13 cellular contexts compared by ENCODE assay signal in the genomic region with DNA sequence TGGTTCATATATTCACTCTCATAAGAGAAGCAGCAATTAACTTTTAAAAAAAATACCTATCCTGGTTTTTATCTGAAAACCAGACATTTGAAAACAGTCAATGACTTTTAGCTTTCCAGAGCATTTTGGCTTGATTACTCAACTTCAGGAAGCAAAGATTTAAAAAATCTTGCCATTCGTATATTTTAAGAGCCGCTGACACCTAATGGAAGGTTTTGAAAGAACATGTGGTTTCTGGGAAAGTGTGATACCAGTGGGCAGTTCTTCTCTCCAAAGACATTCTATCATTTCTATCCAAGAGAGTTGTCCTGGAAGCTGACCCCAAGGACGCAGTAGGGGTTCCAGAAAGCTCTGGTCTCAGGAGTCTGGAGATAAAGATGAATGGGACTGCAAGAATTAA.
A peak's percentile ranks its signal among the peaks of the same experiment; 100 is the strongest.
DNase-seq lines count a peak whose midpoint lies in the region; ATAC-seq, FAIRE-seq and TF ChIP-seq lines count a peak whose summit lies in the region.
"Had no signal": no experiment of that assay in that cellular context is flagged by ENCODE, and none has a peak within 500 bp of the region (broad histone marks: within the 10 kb centered on the region; RNA-seq: fewer than 3 reads in every experiment).

No MANE protein-coding gene starts in this region.

- no peaks in the 10 kb centered on the region for H3K36me3 Mint-ChIP-seq in chondrocyte (ENCODE audit: low read depth)
- no peaks in the 10 kb centered on the region for H3K36me3 Mint-ChIP-seq in nephron (ENCODE audit: low read depth)
- H3K36me3 Mint-ChIP-seq: activated naive CD4-positive, alpha-beta T cell treated with anti-CD3 and anti-CD28 coated beads, Interleukin-2, amount 50 U/mL, for 24 hours; IgD-negative memory B cell had no signal

- DNase-seq in EH (ENCODE audit: low read depth), result peak; percentile 56
- peak; percentile 19 for DNase-seq in NCI-H1694 (lab: John Stamatoyannopoulos, UW)
- DNase-seq in chondrocyte (ENCODE audit: low spot score), result no peak
- DNase-seq in GM12892 (ENCODE audit: insufficient read length), result no peak
- DNase-seq in H7, result no peak
- DNase-seq: head of caudate nucleus, occipital lobe had no signal

- H3K4me3 Mint-ChIP-seq in chondrocyte (ENCODE audit: unreplicated experiment) (no peak overlapping the region), nephron (no peak overlapping the region)
- H3K4me3 Mint-ChIP-seq: activated naive CD4-positive, alpha-beta T cell treated with anti-CD3 and anti-CD28 coated beads, Interleukin-2, amount 50 U/mL, for 24 hours; IgD-negative memory B cell had no signal

- H3K4me3 ChIP-seq in H7 (ENCODE audit: insufficient read depth, low read depth, low read length), result no peak overlapping the region
- H3K4me3 ChIP-seq: GM12878 had no signal

- TF ChIP-seq POLR2A in GM12892 (IDR thresholded peaks at IDR 0.05; ENCODE audit: low read depth, low read length), result no peak

- ATAC-seq in HG03439 (IDR thresholded peaks at IDR 0.05; ENCODE audit: unreplicated experiment), result no peak
- no peak for ATAC-seq in GM21576 (IDR thresholded peaks at IDR 0.05; ENCODE audit: unreplicated experiment)
- ATAC-seq: GM12878 had no signal

- no peaks in the 10 kb centered on the region for H3K27me3 ChIP-seq in H7 (ENCODE audit: control insufficient read depth, insufficient read depth, low read length)

- no peaks in the 10 kb centered on the region for H3K36me3 ChIP-seq in H7 (replicated peaks; ENCODE audit: control insufficient read depth, insufficient read depth, low read length)

- no peaks in the 10 kb centered on the region for H3K27me3 Mint-ChIP-seq in chondrocyte (ENCODE audit: low read depth)
- H3K27me3 Mint-ChIP-seq in nephron (ENCODE audit: low read depth), result peaks cover 6% of the 10 kb centered on the region
- H3K27me3 Mint-ChIP-seq: IgD-negative memory B cell had no signal

- H3K27ac Mint-ChIP-seq in chondrocyte (ENCODE audit: unreplicated experiment), result peak overlapping the region; percentile 39
- H3K27ac Mint-ChIP-seq in nephron, result peak overlapping the region in 1 of 3 experiments; percentile 58
- H3K27ac Mint-ChIP-seq: activated naive CD4-positive, alpha-beta T cell treated with anti-CD3 and anti-CD28 coated beads, Interleukin-2, amount 50 U/mL, for 24 hours; IgD-negative memory B cell had no signal

- H3K9me3 Mint-ChIP-seq in chondrocyte (ENCODE audit: low read depth), result no peaks in the 10 kb centered on the region
- no peaks in the 10 kb centered on the region for H3K9me3 Mint-ChIP-seq in nephron
- H3K9me3 Mint-ChIP-seq: activated naive CD4-positive, alpha-beta T cell treated with anti-CD3 and anti-CD28 coated beads, Interleukin-2, amount 50 U/mL, for 24 hours had no signal

- peak; percentile 78 for TF ChIP-seq CTCF in chondrocyte (IDR thresholded peaks at IDR 0.05)
- peak in 2 of 3 experiments; percentile 23 to 26 for TF ChIP-seq CTCF in nephron (IDR thresholded peaks at IDR 0.05; ENCODE audit: unreplicated experiment in 3 of 3)

- peaks cover 6% of the 10 kb centered on the region for H3K4me1 Mint-ChIP-seq in chondrocyte (ENCODE audit: low read depth)
- H3K4me1 Mint-ChIP-seq in nephron, result peaks cover 17% of the 10 kb centered on the region
- H3K4me1 Mint-ChIP-seq: activated naive CD4-positive, alpha-beta T cell treated with anti-CD3 and anti-CD28 coated beads, Interleukin-2, amount 50 U/mL, for 24 hours; IgD-negative memory B cell had no signal

- no peak for FAIRE-seq in GM12892 (lab: Jason Lieb, UNC)
- FAIRE-seq: GM12878 had no signal

Comparison
In these comparisons a context has a peak if more than half of its experiments do, and no peak if none do; other contexts are left out.
1. DNase-seq: peak in EH (single experiment) and NCI-H1694 (single experiment); none in chondrocyte (single experiment), GM12892 (single experiment) and H7 (single experiment).